In the genomic region with DNA sequence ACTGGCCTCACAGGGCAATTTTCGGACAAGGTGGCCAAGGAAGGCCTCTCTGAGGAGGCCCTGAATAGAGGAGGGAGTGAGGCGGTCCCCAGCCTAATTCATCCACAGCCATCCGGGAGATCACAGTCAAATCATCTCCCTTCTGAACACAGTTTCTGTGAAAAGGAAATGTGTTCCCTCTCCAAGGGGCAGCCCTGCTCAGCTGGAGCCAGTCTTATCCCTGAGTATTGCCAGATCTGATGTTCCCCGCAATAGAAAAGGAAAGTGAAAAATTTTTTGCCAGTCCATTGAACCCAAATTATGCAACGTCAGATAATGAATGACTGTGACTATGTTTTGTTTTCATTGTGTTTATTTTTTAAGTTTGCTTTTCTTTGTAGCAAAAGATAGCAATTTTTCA, we compare ENCODE assay signal across 19 cellular contexts.
DNase-seq lines count a peak whose midpoint lies in the region; ATAC-seq, FAIRE-seq and TF ChIP-seq lines count a peak whose summit lies in the region.
"Had no signal": no experiment of that assay in that cellular context is flagged by ENCODE, and none has a peak within 500 bp of the region (broad histone marks: within the 10 kb centered on the region; RNA-seq: fewer than 3 reads in every experiment).

No MANE protein-coding gene starts in this region.

- H3K4me1 Mint-ChIP-seq in WTC11, result peaks cover 58% of the 10 kb centered on the region
- peaks cover 70 to 89% of the 10 kb centered on the region in 2 donors for H3K4me1 Mint-ChIP-seq in stimulated activated naive B cell treated with anti-CD40 and anti-IgM and Interleukin-4, amounts not matched to agents 10 μg/mL and 1 μg/mL and 100 μg/mL, for 72 hours

- peak; percentile 21 for FAIRE-seq in GM12892 (lab: Jason Lieb, UNC)

- no peak for TF ChIP-seq CTCF in WTC11 (IDR thresholded peaks at IDR 0.05)
- TF ChIP-seq CTCF in fibroblast of villous mesenchyme (IDR thresholded peaks at IDR 0.05; ENCODE audit: insufficient read depth, low read depth, low read length), result no peak
- TF ChIP-seq CTCF in smooth muscle cell (IDR thresholded peaks at IDR 0.05; ENCODE audit: borderline replicate concordance, insufficient read depth, poor library complexity, severe bottlenecking), result no peak

- DNase-seq in GM12892 (ENCODE audit: insufficient read length), result no peak
- DNase-seq in WTC11 (ENCODE audit: low spot score), result no peak
- DNase-seq in fibroblast of villous mesenchyme (ENCODE audit: low read depth), result peak; percentile 48
- no peak for DNase-seq in stimulated activated naive B cell treated with anti-CD40 and anti-IgM and Interleukin-4, amounts not matched to agents 10 μg/mL and 1 μg/mL and 100 μg/mL, for 72 hours
- DNase-seq in activated CD4-positive, alpha-beta T cell treated with anti-CD3 and anti-CD28 coated beads for 1 hour, result no peak
- no peak for DNase-seq in pons (ENCODE audit: low spot score)
- no peak for DNase-seq in smooth muscle cell (lab: John Stamatoyannopoulos, UW; ENCODE audit: unreplicated experiment)
- DNase-seq: activated naive CD4-positive, alpha-beta T cell treated with Interleukin-2 at 50 U/mL for 16 hours; CD8-positive, alpha-beta memory T cell; foreskin keratinocyte; NCI-H1417 treated with DMSO at 0.1 percent for 48 hours; Right ventricle myocardium superior had no signal

- H3K4me3 ChIP-seq in fibroblast of villous mesenchyme (ENCODE audit: low read depth, low read length) (no peak overlapping the region), smooth muscle cell (no peak overlapping the region)
- H3K4me3 ChIP-seq: cardiac muscle cell, lung, right atrium auricular region had no signal

- H2AFZ ChIP-seq in smooth muscle cell (ENCODE audit: low read depth), result no peak overlapping the region

- 96% methylated on average over 5 of the region's 5 CpGs for WGBS in smooth muscle cell (ENCODE audit: low lambda C conversion rate)

- H3K36me3 ChIP-seq in smooth muscle cell (ENCODE audit: low read depth), result no peaks in the 10 kb centered on the region
- H3K36me3 ChIP-seq: cardiac muscle cell, right atrium auricular region had no signal

- H3K79me2 ChIP-seq in smooth muscle cell (ENCODE audit: low read depth), result no peaks in the 10 kb centered on the region

- no peak for TF ChIP-seq POLR2A in GM12892 (IDR thresholded peaks at IDR 0.05; ENCODE audit: low read depth, low read length)

- no peaks in the 10 kb centered on the region for H3K27me3 ChIP-seq in smooth muscle cell (ENCODE audit: low read depth)
- H3K27me3 ChIP-seq: cardiac muscle cell, foreskin keratinocyte, right atrium auricular region had no signal

- peaks cover 14% of the 10 kb centered on the region for H3K36me3 Mint-ChIP-seq in WTC11
- peaks cover 42 to 55% of the 10 kb centered on the region in 2 donors for H3K36me3 Mint-ChIP-seq in stimulated activated naive B cell treated with anti-CD40 and anti-IgM and Interleukin-4, amounts not matched to agents 10 μg/mL and 1 μg/mL and 100 μg/mL, for 72 hours

- H3K9me3 ChIP-seq in smooth muscle cell (replicated peaks; ENCODE audit: low read depth), result no peaks in the 10 kb centered on the region
- H3K9me3 ChIP-seq: right atrium auricular region had no signal

- H3K9me3 Mint-ChIP-seq in WTC11, result peaks cover 11% of the 10 kb centered on the region
- peaks cover 3 to 5% of the 10 kb centered on the region in 2 donors for H3K9me3 Mint-ChIP-seq in stimulated activated naive B cell treated with anti-CD40 and anti-IgM and Interleukin-4, amounts not matched to agents 10 μg/mL and 1 μg/mL and 100 μg/mL, for 72 hours
- H3K9me3 Mint-ChIP-seq: CD8-positive, alpha-beta memory T cell; neural crest cell had no signal

- H3K27ac Mint-ChIP-seq in WTC11, result peak overlapping the region; percentile 97
- peak overlapping the region; percentile 98 for H3K27ac Mint-ChIP-seq in stimulated activated naive B cell treated with anti-CD40 and anti-IgM and Interleukin-4, amounts not matched to agents 10 μg/mL and 1 μg/mL and 100 μg/mL, for 72 hours
- H3K27ac Mint-ChIP-seq: CD8-positive, alpha-beta memory T cell had no signal

- no peak overlapping the region for H3K4me2 ChIP-seq in smooth muscle cell
- H3K4me2 ChIP-seq: KMS-11 had no signal

- H4K20me1 ChIP-seq in smooth muscle cell (ENCODE audit: low read depth), result peaks cover 11% of the 10 kb centered on the region

- CTCF ChIA-PET in WTC11 (lab: Charles Lee), result interaction anchor here (0.5 to 1.6 kb wide), 5 partner anchors 10 to 481 kb away, joined by 3 to 5 read pairs (median 3); no protein-coding TSS in a partner anchor

- no peaks in the 10 kb centered on the region for H3K4me1 ChIP-seq in smooth muscle cell (ENCODE audit: low read depth)
- H3K4me1 ChIP-seq: foreskin keratinocyte had no signal

- H3K4me3 Mint-ChIP-seq in WTC11, result no peak overlapping the region
- peak overlapping the region; percentile 7 to 20 for H3K4me3 Mint-ChIP-seq in stimulated activated naive B cell treated with anti-CD40 and anti-IgM and Interleukin-4, amounts not matched to agents 10 μg/mL and 1 μg/mL and 100 μg/mL, for 72 hours
- H3K4me3 Mint-ChIP-seq: CD8-positive, alpha-beta memory T cell; neural crest cell had no signal

- POLR2A ChIA-PET in WTC11 (lab: Charles Lee), result interaction anchor here (0.5 to 1.4 kb wide), 3 partner anchors 8 to 43 kb away, joined by 3 to 4 read pairs (median 4); no protein-coding TSS in a partner anchor

- H3K27ac ChIP-seq in smooth muscle cell (ENCODE audit: low read depth), result no peak overlapping the region
- H3K27ac ChIP-seq: foreskin keratinocyte, KMS-11, right atrium auricular region had no signal

- no peak overlapping the region for H3K9ac ChIP-seq in smooth muscle cell (ENCODE audit: low read depth)
- H3K9ac ChIP-seq: KMS-11 had no signal

- H3K27me3 Mint-ChIP-seq in WTC11 (ENCODE audit: low read depth), result no peaks in the 10 kb centered on the region; the same call in 1 of the 2 replicates
- H3K27me3 Mint-ChIP-seq in stimulated activated naive B cell treated with anti-CD40 and anti-IgM and Interleukin-4, amounts not matched to agents 10 μg/mL and 1 μg/mL and 100 μg/mL, for 72 hours, result no peaks in the 10 kb centered on the region
- H3K27me3 Mint-ChIP-seq: CD8-positive, alpha-beta memory T cell had no signal

- ATAC-seq in WTC11, result no peak
- no peak for ATAC-seq in stimulated activated naive B cell treated with anti-CD40 and anti-IgM and Interleukin-4, amounts not matched to agents 10 μg/mL and 1 μg/mL and 100 μg/mL, for 72 hours (replicated peaks)
- no peak for ATAC-seq in HG03139 (IDR thresholded peaks at IDR 0.05; ENCODE audit: unreplicated experiment)
- ATAC-seq: activated CD4-positive, CD25-positive, alpha-beta regulatory T cell treated with anti-CD3 and anti-CD28 coated beads, Interleukin-2, amount 50 U/mL, for 24 hours; foreskin keratinocyte had no signal

- H3F3A ChIP-seq in smooth muscle cell (ENCODE audit: low read depth), result no peaks in the 10 kb centered on the region

TF ChIP-seq in WTC11, 78 proteins besides CTCF, POLR2A, EP300 and RAD21 (continues in another document):
- TF ChIP-seq GTF2I (CRISPR knock-in tag; conservative IDR thresholded peaks at IDR 0.05) (no peak), EMX1 (CRISPR knock-in tag; IDR thresholded peaks at IDR 0.05) (no peak), SMAD4 (CRISPR knock-in tag; IDR thresholded peaks at IDR 0.05) (no peak)
- TF ChIP-seq, protein P1, sequence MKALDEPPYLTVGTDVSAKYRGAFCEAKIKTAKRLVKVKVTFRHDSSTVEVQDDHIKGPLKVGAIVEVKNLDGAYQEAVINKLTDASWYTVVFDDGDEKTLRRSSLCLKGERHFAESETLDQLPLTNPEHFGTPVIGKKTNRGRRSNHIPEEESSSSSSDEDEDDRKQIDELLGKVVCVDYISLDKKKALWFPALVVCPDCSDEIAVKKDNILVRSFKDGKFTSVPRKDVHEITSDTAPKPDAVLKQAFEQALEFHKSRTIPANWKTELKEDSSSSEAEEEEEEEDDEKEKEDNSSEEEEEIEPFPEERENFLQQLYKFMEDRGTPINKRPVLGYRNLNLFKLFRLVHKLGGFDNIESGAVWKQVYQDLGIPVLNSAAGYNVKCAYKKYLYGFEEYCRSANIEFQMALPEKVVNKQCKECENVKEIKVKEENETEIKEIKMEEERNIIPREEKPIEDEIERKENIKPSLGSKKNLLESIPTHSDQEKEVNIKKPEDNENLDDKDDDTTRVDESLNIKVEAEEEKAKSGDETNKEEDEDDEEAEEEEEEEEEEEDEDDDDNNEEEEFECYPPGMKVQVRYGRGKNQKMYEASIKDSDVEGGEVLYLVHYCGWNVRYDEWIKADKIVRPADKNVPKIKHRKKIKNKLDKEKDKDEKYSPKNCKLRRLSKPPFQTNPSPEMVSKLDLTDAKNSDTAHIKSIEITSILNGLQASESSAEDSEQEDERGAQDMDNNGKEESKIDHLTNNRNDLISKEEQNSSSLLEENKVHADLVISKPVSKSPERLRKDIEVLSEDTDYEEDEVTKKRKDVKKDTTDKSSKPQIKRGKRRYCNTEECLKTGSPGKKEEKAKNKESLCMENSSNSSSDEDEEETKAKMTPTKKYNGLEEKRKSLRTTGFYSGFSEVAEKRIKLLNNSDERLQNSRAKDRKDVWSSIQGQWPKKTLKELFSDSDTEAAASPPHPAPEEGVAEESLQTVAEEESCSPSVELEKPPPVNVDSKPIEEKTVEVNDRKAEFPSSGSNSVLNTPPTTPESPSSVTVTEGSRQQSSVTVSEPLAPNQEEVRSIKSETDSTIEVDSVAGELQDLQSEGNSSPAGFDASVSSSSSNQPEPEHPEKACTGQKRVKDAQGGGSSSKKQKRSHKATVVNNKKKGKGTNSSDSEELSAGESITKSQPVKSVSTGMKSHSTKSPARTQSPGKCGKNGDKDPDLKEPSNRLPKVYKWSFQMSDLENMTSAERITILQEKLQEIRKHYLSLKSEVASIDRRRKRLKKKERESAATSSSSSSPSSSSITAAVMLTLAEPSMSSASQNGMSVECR (CRISPR knock-in tag; IDR thresholded peaks at IDR 0.05; ENCODE audit: borderline replicate concordance), result no peak
- TF ChIP-seq, protein P2, sequence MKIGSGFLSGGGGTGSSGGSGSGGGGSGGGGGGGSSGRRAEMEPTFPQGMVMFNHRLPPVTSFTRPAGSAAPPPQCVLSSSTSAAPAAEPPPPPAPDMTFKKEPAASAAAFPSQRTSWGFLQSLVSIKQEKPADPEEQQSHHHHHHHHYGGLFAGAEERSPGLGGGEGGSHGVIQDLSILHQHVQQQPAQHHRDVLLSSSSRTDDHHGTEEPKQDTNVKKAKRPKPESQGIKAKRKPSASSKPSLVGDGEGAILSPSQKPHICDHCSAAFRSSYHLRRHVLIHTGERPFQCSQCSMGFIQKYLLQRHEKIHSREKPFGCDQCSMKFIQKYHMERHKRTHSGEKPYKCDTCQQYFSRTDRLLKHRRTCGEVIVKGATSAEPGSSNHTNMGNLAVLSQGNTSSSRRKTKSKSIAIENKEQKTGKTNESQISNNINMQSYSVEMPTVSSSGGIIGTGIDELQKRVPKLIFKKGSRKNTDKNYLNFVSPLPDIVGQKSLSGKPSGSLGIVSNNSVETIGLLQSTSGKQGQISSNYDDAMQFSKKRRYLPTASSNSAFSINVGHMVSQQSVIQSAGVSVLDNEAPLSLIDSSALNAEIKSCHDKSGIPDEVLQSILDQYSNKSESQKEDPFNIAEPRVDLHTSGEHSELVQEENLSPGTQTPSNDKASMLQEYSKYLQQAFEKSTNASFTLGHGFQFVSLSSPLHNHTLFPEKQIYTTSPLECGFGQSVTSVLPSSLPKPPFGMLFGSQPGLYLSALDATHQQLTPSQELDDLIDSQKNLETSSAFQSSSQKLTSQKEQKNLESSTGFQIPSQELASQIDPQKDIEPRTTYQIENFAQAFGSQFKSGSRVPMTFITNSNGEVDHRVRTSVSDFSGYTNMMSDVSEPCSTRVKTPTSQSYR (CRISPR knock-in tag; IDR thresholded peaks at IDR 0.05), result no peak
